ENCODE assay signal across 26 cellular contexts in the genomic region with DNA sequence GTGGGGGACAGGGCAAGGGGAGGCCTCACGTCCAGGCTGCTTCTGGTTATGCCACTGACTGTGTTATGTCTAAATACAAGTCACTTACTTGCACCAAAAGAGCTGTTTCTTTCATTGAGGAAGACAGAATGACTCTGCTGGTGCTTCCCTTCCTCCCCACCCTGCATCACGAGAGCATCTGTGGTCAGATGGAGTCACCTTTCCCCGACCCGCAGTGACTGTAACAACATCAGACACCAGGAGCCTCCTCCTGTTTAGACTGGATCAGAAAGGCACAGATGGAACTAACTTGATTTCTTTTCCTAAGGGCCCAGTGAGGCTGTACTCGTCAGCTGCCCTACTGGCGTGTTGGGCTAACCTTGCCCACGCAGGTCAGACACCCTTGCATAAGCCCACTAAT.
"Had no signal": no experiment of that assay in that cellular context is flagged by ENCODE, and none has a peak within 500 bp of the region (broad histone marks: within the 10 kb centered on the region; RNA-seq: fewer than 3 reads in every experiment).

No MANE protein-coding gene starts in this region.

- H3K27ac ChIP-seq: ascending aorta, breast epithelium, cardiac muscle cell, colonic mucosa, epithelial cell of prostate, esophagus squamous epithelium, heart left ventricle had no signal

- H3K9me3 ChIP-seq: ascending aorta, breast epithelium, colonic mucosa, esophagus squamous epithelium, heart left ventricle had no signal

- H3K36me3 ChIP-seq: ascending aorta, breast epithelium, cardiac muscle cell, colonic mucosa, esophagus squamous epithelium, heart left ventricle had no signal

- H3K4me1 ChIP-seq: ascending aorta, breast epithelium, colonic mucosa, esophagus squamous epithelium, heart left ventricle had no signal

- H3K27me3 ChIP-seq: ascending aorta, colonic mucosa had no signal

- ATAC-seq: activated CD4-positive, alpha-beta T cell treated with anti-CD3 and anti-CD28 coated beads for 36 hours; activated CD8-positive, alpha-beta memory T cell treated with anti-CD3 and anti-CD28 coated beads, Interleukin-2, amount 10 ng/mL, durations not matched to agents 7 days and 5 days; activated CD8-positive, alpha-beta T cell treated with anti-CD3 and anti-CD28 coated beads, Interleukin-2, amount 10 ng/mL, durations not matched to agents 7 days and 5 days; activated naive CD4-positive, alpha-beta T cell treated with anti-CD3 and anti-CD28 coated beads, Interleukin-2, amount 50 U/mL, for 72 hours; heart left ventricle had no signal

- H3K4me3 ChIP-seq: ascending aorta, breast epithelium, cardiac muscle cell, colonic mucosa, esophagus squamous epithelium, heart left ventricle had no signal

- DNase-seq: activated CD4-positive, alpha-beta memory T cell treated with anti-CD3 and anti-CD28 coated beads for 36 hours; activated CD4-positive, alpha-beta T cell treated with anti-CD3 and anti-CD28 coated beads for 36 hours; activated CD4-positive, alpha-beta T cell treated with anti-CD3 and anti-CD28 coated beads, Interleukin-2, amount 10 ng/mL, durations not matched to agents 24 days and 14 days; activated CD4-positive, CD25-positive, alpha-beta regulatory T cell; activated CD4-positive, CD25-positive, alpha-beta regulatory T cell treated with anti-CD3 and anti-CD28 coated beads, Interleukin-2, amount 50 U/mL, for 72 hours; activated CD8-positive, alpha-beta memory T cell treated with anti-CD3 and anti-CD28 coated beads, Interleukin-2, amount 10 ng/mL, durations not matched to agents 7 days and 5 days; activated CD8-positive, alpha-beta memory T cell treated with anti-CD3 and anti-CD28 coated beads, Interleukin-2, amount 50 U/mL, for 4 hours; activated CD8-positive, alpha-beta T cell treated with anti-CD3 and anti-CD28 coated beads, Interleukin-2, amount 10 ng/mL, durations not matched to agents 7 days and 5 days; activated gamma-delta T cell; activated naive CD4-positive, alpha-beta T cell; activated naive CD4-positive, alpha-beta T cell treated with anti-CD3 and anti-CD28 coated beads, Interleukin-2, amount 10 ng/mL, durations not matched to agents 7 days and 5 days; activated naive CD8-positive, alpha-beta T cell treated with anti-CD3 and anti-CD28 coated beads, Interleukin-2, amount 10 ng/mL, durations not matched to agents 7 days and 5 days; activated T-cell treated with anti-CD3 and anti-CD28 coated beads, Interleukin-2, amount 50 U/mL, for 1 hour; activated T-cell treated with anti-CD3 and anti-CD28 coated beads, Interleukin-2, amount 50 U/mL, for 48 hours; central memory CD4-positive, alpha-beta T cell; cerebellar nuclear complex; colonic mucosa; effector CD8-positive, alpha-beta T cell; esophagus squamous epithelium; heart left ventricle; T-helper 2 cell had no signal
